Comparison of ENCODE assay signal across 8 cellular contexts in genomic region chr17:81399481-81400153, GRCh38. TPM values are rescaled to one million over a fixed set of nuclear protein-coding genes. Genes with fewer than 3 reads are reported as not detected.
A peak's percentile ranks its signal among the peaks of the same experiment; 100 is the strongest.
DNase-seq lines count a peak whose midpoint lies in the region; ATAC-seq and TF ChIP-seq lines count a peak whose summit lies in the region.

No MANE protein-coding gene starts in this region.

- H3K27ac ChIP-seq in brain microvascular endothelial cell (peak overlapping the region; percentile 90), uterus (peak overlapping the region; percentile 97)

- DNase-seq in stimulated activated naive CD8-positive, alpha-beta T cell treated with anti-CD3 and anti-CD28 coated beads, Interleukin-15, amount 100 ng/mL, for 72 hours: no peak
- DNase-seq in stimulated activated naive CD8-positive, alpha-beta T cell treated with anti-CD3 and anti-CD28 coated beads, Interleukin-15, Interleukin-2, amounts not matched to agents 100 U/mL and 50 U/mL, for 24 hours: no peak
- DNase-seq in brain microvascular endothelial cell: no peak
- peak; percentile 50 to 59 for DNase-seq in lung microvascular endothelial cell (ENCODE audit: low read depth in 2 of 2)
- no peak for DNase-seq in uterus
- no peak for DNase-seq in activated CD4-positive, alpha-beta T cell treated with anti-CD3 and anti-CD28 coated beads, Interleukin-2, amount 50 U/mL, for 48 hours
- no peak for DNase-seq in GDM1 (lab: John Stamatoyannopoulos, UW)

- peaks cover 87% of the 10 kb centered on the region for H3K27me3 Mint-ChIP-seq in stimulated activated naive CD8-positive, alpha-beta T cell treated with anti-CD3 and anti-CD28 coated beads, Interleukin-15, amount 100 ng/mL, for 72 hours

- peak overlapping the region; percentile 60 for H3K4me3 ChIP-seq in brain microvascular endothelial cell (ENCODE audit: low read depth, low read length)
- peak overlapping the region; percentile 52 to 63 for H3K4me3 ChIP-seq in uterus

- no peaks in the 10 kb centered on the region for H3K9me3 Mint-ChIP-seq in stimulated activated naive CD8-positive, alpha-beta T cell treated with anti-CD3 and anti-CD28 coated beads, Interleukin-15, amount 100 ng/mL, for 72 hours

- ATAC-seq in stimulated activated naive CD8-positive, alpha-beta T cell treated with anti-CD3 and anti-CD28 coated beads, Interleukin-15, amount 100 ng/mL, for 72 hours: no peak
- ATAC-seq in stimulated activated naive CD8-positive, alpha-beta T cell treated with anti-CD3 and anti-CD28 coated beads, Interleukin-15, Interleukin-2, amounts not matched to agents 100 U/mL and 50 U/mL, for 24 hours: no peak
- ATAC-seq in GM19463 (IDR thresholded peaks at IDR 0.05; ENCODE audit: unreplicated experiment): no peak

- H3K36me3 ChIP-seq in brain microvascular endothelial cell (replicated peaks) (no peaks in the 10 kb centered on the region), uterus (no peaks in the 10 kb centered on the region)

- H3K27ac Mint-ChIP-seq in stimulated activated naive CD8-positive, alpha-beta T cell treated with anti-CD3 and anti-CD28 coated beads, Interleukin-15, amount 100 ng/mL, for 72 hours: no peak overlapping the region

- H3K4me3 Mint-ChIP-seq in stimulated activated naive CD8-positive, alpha-beta T cell treated with anti-CD3 and anti-CD28 coated beads, Interleukin-15, amount 100 ng/mL, for 72 hours: peak overlapping the region; percentile 62 to 81

- peaks cover 45% of the 10 kb centered on the region for H3K4me1 Mint-ChIP-seq in stimulated activated naive CD8-positive, alpha-beta T cell treated with anti-CD3 and anti-CD28 coated beads, Interleukin-15, amount 100 ng/mL, for 72 hours

- peaks cover 0 to 23% of the 10 kb centered on the region in 2 donors for H3K4me1 ChIP-seq in uterus

- TF ChIP-seq CTCF in brain microvascular endothelial cell (IDR thresholded peaks at IDR 0.05; ENCODE audit: low read depth, low read length, missing control alignments): no peak
- TF ChIP-seq CTCF in uterus (IDR thresholded peaks at IDR 0.05): no peak

- TF ChIP-seq POLR2A in uterus (IDR thresholded peaks at IDR 0.05): no peak

- no peaks in the 10 kb centered on the region for H3K9me3 ChIP-seq in uterus

- intact Hi-C loops in uterus (cut with DNase I; ENCODE audit: low total_unique reads): loop anchor here (5.0 to 10.0 kb wide), 3 partner anchors 88 to 113 kb away; partner anchors contain the start of genes ACTG1 and SLC38A10

- no peaks in the 10 kb centered on the region for H3K27me3 ChIP-seq in brain microvascular endothelial cell (replicated peaks)
- no peaks in the 10 kb centered on the region for H3K27me3 ChIP-seq in uterus

- in situ Hi-C loops in brain microvascular endothelial cell (cut with HindIII; ENCODE audit: low pct_ligation_motif_present, low sequenced_read_pairs): loop anchor here (10.0 kb wide), 1 partner anchor 115 kb away; the partner anchor contains the start of gene ACTG1

RNA-seq across cellular contexts. Expression of gene BAHCC1, which starts 4.4 kb away (rescaled TPM):
- total RNA-seq in lung microvascular endothelial cell (2.6 TPM in 2 replicates), uterus (10 to 100 TPM in 2 of 4 donors, 1 to 10 TPM in 2; 1.5 to 34.1 (median 8.5) TPM)

Comparison
In these comparisons a context has a peak if more than half of its experiments do, and no peak if none do; other contexts are left out.
1. DNase-seq: peak in lung microvascular endothelial cell (2 of 2); none in stimulated activated naive CD8-positive, alpha-beta T cell treated with anti-CD3 and anti-CD28 coated beads, Interleukin-15, amount 100 ng/mL, for 72 hours (0 of 2), stimulated activated naive CD8-positive, alpha-beta T cell treated with anti-CD3 and anti-CD28 coated beads, Interleukin-15, Interleukin-2, amounts not matched to agents 100 U/mL and 50 U/mL, for 24 hours (single experiment), brain microvascular endothelial cell (single experiment), uterus (0 of 2), activated CD4-positive, alpha-beta T cell treated with anti-CD3 and anti-CD28 coated beads, Interleukin-2, amount 50 U/mL, for 48 hours (0 of 2) and GDM1 (single experiment).